Comparison of ENCODE assay signal across 8 cellular contexts in genomic region chr4:242121-242848, GRCh38.
DNase-seq lines count a peak whose midpoint lies in the region; ATAC-seq, FAIRE-seq and TF ChIP-seq lines count a peak whose summit lies in the region.

No MANE protein-coding gene starts in this region.

- peak; percentile 66 for TF ChIP-seq CTCF in GM12872 (IDR thresholded peaks at IDR 0.05; ENCODE audit: insufficient read depth, low read depth, low read length)
- TF ChIP-seq CTCF in glutamatergic neuron (IDR thresholded peaks at IDR 0.05; ENCODE audit: partially characterized antibody, unreplicated experiment) = peak; percentile 82
- TF ChIP-seq CTCF in type B pancreatic cell (conservative IDR thresholded peaks at IDR 0.05) = peak; percentile 68

- H3K27ac Mint-ChIP-seq in glutamatergic neuron (ENCODE audit: unreplicated experiment) (peak overlapping the region; percentile 95), type B pancreatic cell (no peak overlapping the region)

- peak overlapping the region; percentile 70 for H3K4me3 Mint-ChIP-seq in glutamatergic neuron (ENCODE audit: unreplicated experiment)
- H3K4me3 Mint-ChIP-seq in type B pancreatic cell = no peak overlapping the region

- peak; percentile 22 for DNase-seq in HTR-8/SVneo (ENCODE audit: insufficient read length, low spot score)
- DNase-seq in RPMI7951 (ENCODE audit: low read depth) = peak; percentile 75
- peak; percentile 65 for DNase-seq in activated naive CD4-positive, alpha-beta T cell treated with Interleukin-2 at 50 U/mL for 16 hours
- peak; percentile 38 for DNase-seq in glutamatergic neuron
- DNase-seq in posterior cingulate gyrus = peak in 8 of 10 donors; percentile 32 to 94 (median 55)
- no peak for DNase-seq in type B pancreatic cell (ENCODE audit: extremely low spot score, unreplicated experiment)

- intact Hi-C loops in posterior cingulate gyrus (cut with DNase I) = no loop called here

- no peak for ATAC-seq in HG03139 (IDR thresholded peaks at IDR 0.05; ENCODE audit: unreplicated experiment)

- FAIRE-seq in HTR-8/SVneo (lab: Jason Lieb, UNC) = peak; percentile 90

- H3K36me3 Mint-ChIP-seq in glutamatergic neuron (ENCODE audit: unreplicated experiment) (peaks cover 38% of the 10 kb centered on the region), type B pancreatic cell (peaks cover 12% of the 10 kb centered on the region)

- H3K4me1 Mint-ChIP-seq in glutamatergic neuron (ENCODE audit: low read depth, unreplicated experiment) (peaks cover 22% of the 10 kb centered on the region), type B pancreatic cell (ENCODE audit: unreplicated experiment) (no peaks in the 10 kb centered on the region)

- H3K9me3 Mint-ChIP-seq in glutamatergic neuron (ENCODE audit: unreplicated experiment) (peaks cover 31% of the 10 kb centered on the region), type B pancreatic cell (peaks cover 16% of the 10 kb centered on the region)

- peaks cover 2% of the 10 kb centered on the region for H3K27me3 Mint-ChIP-seq in glutamatergic neuron (ENCODE audit: unreplicated experiment)
- H3K27me3 Mint-ChIP-seq in type B pancreatic cell = no peaks in the 10 kb centered on the region
